In the genomic region with DNA sequence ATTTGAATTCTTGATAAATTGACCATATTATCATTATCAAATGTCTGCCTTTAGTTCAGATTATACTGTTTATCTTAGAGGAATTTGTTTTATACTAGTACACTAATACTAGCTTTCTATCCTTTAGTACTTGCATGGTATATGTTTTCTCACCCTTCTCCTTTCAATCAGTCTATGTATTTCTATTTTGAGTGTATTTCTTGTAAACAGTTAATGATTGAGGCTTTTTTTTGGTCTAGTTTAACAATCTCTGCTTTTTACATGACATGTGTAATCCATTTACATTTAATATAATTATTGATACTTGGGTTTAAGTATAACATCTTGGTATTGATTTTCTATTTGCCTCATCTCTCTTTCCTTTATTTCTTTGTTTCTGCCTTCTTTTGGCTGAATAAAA, we compare ENCODE assay signal across 8 cellular contexts.
"Had no signal": no experiment of that assay in that cellular context is flagged by ENCODE, and none has a peak within 500 bp of the region (broad histone marks: within the 10 kb centered on the region; RNA-seq: fewer than 3 reads in every experiment).

No MANE protein-coding gene starts in this region.

- H3K36me3 ChIP-seq: HAP-1 had no signal

- FAIRE-seq: HTR-8/SVneo had no signal

- H3K4me3 ChIP-seq: GM23248, HAP-1 had no signal

- H2AFZ ChIP-seq: GM23248 had no signal

- H3K4me1 ChIP-seq: HAP-1 had no signal

- H3K9ac ChIP-seq: GM23248 had no signal

- DNase-seq: GM23248, GOT3, H7, IMR-90, KBM-7 had no signal

- H3K27ac ChIP-seq: GM23248 had no signal

- ATAC-seq: HCT116 had no signal

- H3K9me3 ChIP-seq: HAP-1 had no signal
